In the genomic region with DNA sequence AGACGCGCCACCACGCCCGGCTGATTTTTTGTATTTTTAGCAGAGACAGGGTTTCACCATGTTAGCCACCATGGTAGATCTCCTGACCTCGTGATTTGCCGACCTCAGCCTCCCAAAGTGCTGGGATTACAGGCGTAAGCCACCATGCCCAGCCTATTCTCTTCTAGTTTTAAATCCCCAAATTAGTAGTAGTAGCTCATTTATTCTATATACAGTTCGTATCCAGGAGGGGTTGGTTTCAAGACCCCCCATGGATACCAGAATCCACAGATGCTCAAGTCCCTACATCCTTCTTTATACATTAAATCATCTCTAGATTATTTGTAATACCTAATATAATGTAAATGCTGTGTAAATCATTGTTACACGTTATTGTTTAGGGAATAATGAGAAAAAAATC, we compare ENCODE assay signal across 16 cellular contexts. TPM values are rescaled to one million over a fixed set of nuclear protein-coding genes. Genes with fewer than 3 reads are reported as not detected.
DNase-seq lines count a peak whose midpoint lies in the region; ATAC-seq and TF ChIP-seq lines count a peak whose summit lies in the region.
"Had no signal": no experiment of that assay in that cellular context is flagged by ENCODE, and none has a peak within 500 bp of the region (broad histone marks: within the 10 kb centered on the region; RNA-seq: fewer than 3 reads in every experiment).

No MANE protein-coding gene starts in this region.

- ATAC-seq in T-helper 17 cell (no peak), HG02642 (IDR thresholded peaks at IDR 0.05; ENCODE audit: poor library complexity, unreplicated experiment) (no peak)
- no peak for ATAC-seq in central memory CD8-positive, alpha-beta T cell (replicated peaks; ENCODE audit: extremely low read depth, poor library complexity, severe bottlenecking)
- ATAC-seq: A549, HCT116 had no signal

- H3K9me3 Mint-ChIP-seq in activated naive CD4-positive, alpha-beta T cell treated with anti-CD3 and anti-CD28 coated beads, Interleukin-2, amount 50 U/mL, for 24 hours = peaks cover 27% of the 10 kb centered on the region
- H3K9me3 Mint-ChIP-seq in central memory CD8-positive, alpha-beta T cell = no peaks in the 10 kb centered on the region
- H3K9me3 Mint-ChIP-seq in osteocyte (ENCODE audit: unreplicated experiment) = peaks cover 35% of the 10 kb centered on the region

- H3K27ac Mint-ChIP-seq in activated naive CD4-positive, alpha-beta T cell treated with anti-CD3 and anti-CD28 coated beads, Interleukin-2, amount 50 U/mL, for 24 hours = no peak overlapping the region
- H3K27ac Mint-ChIP-seq in T-helper 17 cell = no peak overlapping the region
- no peak overlapping the region for H3K27ac Mint-ChIP-seq in central memory CD8-positive, alpha-beta T cell (ENCODE audit: low read depth)
- H3K27ac Mint-ChIP-seq in osteocyte (ENCODE audit: unreplicated experiment) = no peak overlapping the region

- peaks cover 38% of the 10 kb centered on the region for H3K4me1 Mint-ChIP-seq in activated naive CD4-positive, alpha-beta T cell treated with anti-CD3 and anti-CD28 coated beads, Interleukin-2, amount 50 U/mL, for 24 hours
- H3K4me1 Mint-ChIP-seq in T-helper 17 cell = peaks cover 14% of the 10 kb centered on the region
- H3K4me1 Mint-ChIP-seq in central memory CD8-positive, alpha-beta T cell = peaks cover 28% of the 10 kb centered on the region
- peaks cover 20% of the 10 kb centered on the region for H3K4me1 Mint-ChIP-seq in osteocyte (ENCODE audit: unreplicated experiment)

- DNase-seq in activated naive CD4-positive, alpha-beta T cell treated with anti-CD3 and anti-CD28 coated beads, Interleukin-2, amount 50 U/mL, for 16 hours = no peak
- no peak for DNase-seq in T-helper 17 cell
- no peak for DNase-seq in central memory CD8-positive, alpha-beta T cell (ENCODE audit: low spot score in 2 of 2)
- no peak for DNase-seq in osteocyte (ENCODE audit: extremely low spot score, unreplicated experiment)
- no peak for DNase-seq in NCI-H146 (lab: John Stamatoyannopoulos, UW)
- no peak for DNase-seq in kidney tubule cell (ENCODE audit: low spot score)
- DNase-seq: DMS79; MV-4-11; NCI-H2227 treated with DMSO at 0.1 percent for 48 hours; NCI-H524 treated with DMSO at 0.1 percent for 48 hours; NK-92 treated with Interleukin-12 subunit alpha and Interleukin-12 subunit beta, amount 100 ng/mL, for 24 hours; OCI-M1 had no signal

- H3K9me3 ChIP-seq in T-helper 17 cell (ENCODE audit: control insufficient read depth, low read length, poor library complexity, severe bottlenecking) = peaks cover 4% of the 10 kb centered on the region

- peak overlapping the region; percentile 59 for H3K4me3 Mint-ChIP-seq in activated naive CD4-positive, alpha-beta T cell treated with anti-CD3 and anti-CD28 coated beads, Interleukin-2, amount 50 U/mL, for 24 hours
- peak overlapping the region; percentile 22 for H3K4me3 Mint-ChIP-seq in T-helper 17 cell
- peak overlapping the region; percentile 88 for H3K4me3 Mint-ChIP-seq in central memory CD8-positive, alpha-beta T cell
- H3K4me3 Mint-ChIP-seq in osteocyte (ENCODE audit: unreplicated experiment) = peak overlapping the region; percentile 14

- peaks cover 60% of the 10 kb centered on the region for H3K36me3 Mint-ChIP-seq in activated naive CD4-positive, alpha-beta T cell treated with anti-CD3 and anti-CD28 coated beads, Interleukin-2, amount 50 U/mL, for 24 hours
- H3K36me3 Mint-ChIP-seq in T-helper 17 cell (ENCODE audit: low read depth) (peaks cover 7% of the 10 kb centered on the region), osteocyte (ENCODE audit: unreplicated experiment) (peaks cover 62% of the 10 kb centered on the region)
- peaks cover 12% of the 10 kb centered on the region for H3K36me3 Mint-ChIP-seq in central memory CD8-positive, alpha-beta T cell (ENCODE audit: insufficient read depth)

- TF ChIP-seq CTCF in osteocyte (IDR thresholded peaks at IDR 0.05) = no peak

- no peaks in the 10 kb centered on the region for H3K27me3 Mint-ChIP-seq in activated naive CD4-positive, alpha-beta T cell treated with anti-CD3 and anti-CD28 coated beads, Interleukin-2, amount 50 U/mL, for 24 hours
- H3K27me3 Mint-ChIP-seq in T-helper 17 cell (no peaks in the 10 kb centered on the region), osteocyte (ENCODE audit: unreplicated experiment) (no peaks in the 10 kb centered on the region)
- no peaks in the 10 kb centered on the region for H3K27me3 Mint-ChIP-seq in central memory CD8-positive, alpha-beta T cell

RNA-seq across cellular contexts. Expression of a gene that starts 2.0 kb away (rescaled TPM):
- total RNA-seq in T-helper 17 cell (1 to 10 TPM; 6.3 to 7.3 TPM), osteocyte (11.5 and 13.2 TPM in 2 replicates)

RNA-seq across cellular contexts. Expression of a gene that starts 2.0 kb away (rescaled TPM):
- 1 to 10 TPM; 3.9 TPM for total RNA-seq in T-helper 17 cell
- 3.2 and 3.4 TPM in 2 replicates for total RNA-seq in osteocyte

Comparison
In these comparisons a context has a peak if more than half of its experiments do, and no peak if none do; other contexts are left out.
1. H3K4me3 Mint-ChIP-seq: peak in every context shown above with its lines; median percentile 88 in central memory CD8-positive, alpha-beta T cell; 59 in activated naive CD4-positive, alpha-beta T cell treated with anti-CD3 and anti-CD28 coated beads, Interleukin-2, amount 50 U/mL, for 24 hours; 22 in T-helper 17 cell; 14 in osteocyte.